Comparison of ENCODE assay signal across 9 cellular contexts in genomic region chr19:57321746-57322145, GRCh38. TPM values are rescaled to one million over a fixed set of nuclear protein-coding genes. Genes with fewer than 3 reads are reported as not detected.
DNase-seq lines count a peak whose midpoint lies in the region; ATAC-seq and TF ChIP-seq lines count a peak whose summit lies in the region.
"Had no signal": no experiment of that assay in that cellular context is flagged by ENCODE, and none has a peak within 500 bp of the region (broad histone marks: within the 10 kb centered on the region; RNA-seq: fewer than 3 reads in every experiment).

No MANE protein-coding gene starts in this region.

- dilution Hi-C loops in mammary epithelial cell (cut with HindIII; ENCODE audit: low sequenced_read_pairs) = loop anchor here (10.0 kb wide), 1 partner anchor 153 kb away; the partner anchor contains the start of gene ZNF772

- H3K27ac Mint-ChIP-seq in Calu3 (ENCODE audit: unreplicated experiment) (no peak overlapping the region), natural killer cell (peak overlapping the region; percentile 95 to 99)

- DNase-seq in Calu3 (no peak), LNCaP clone FGC (ENCODE audit: low read depth) (no peak), mammary epithelial cell (no peak), natural killer cell (no peak)
- DNase-seq: testis had no signal

- H3K27me3 Mint-ChIP-seq in Calu3 (ENCODE audit: unreplicated experiment) (peaks cover 4% of the 10 kb centered on the region), natural killer cell (ENCODE audit: low read depth in 2 of 2) (peaks cover 13% of the 10 kb centered on the region in 2 donors)

- H3K9ac ChIP-seq in mammary epithelial cell (ENCODE audit: insufficient read depth, low read length) = peak overlapping the region; percentile 81

- H3K9me3 Mint-ChIP-seq in Calu3 (ENCODE audit: low read depth, unreplicated experiment) (peaks cover 5% of the 10 kb centered on the region), natural killer cell (no peaks in the 10 kb centered on the region)

- H3K4me3 ChIP-seq in LNCaP clone FGC (ENCODE audit: low read depth, low read length) (peak overlapping the region; percentile 93), mammary epithelial cell (replicated peaks in 1 of 3; ENCODE audit: insufficient read depth in 1 of 3, low read depth in 2 of 3, low read length in 3 of 3) (peak overlapping the region; percentile 81 to 96 (median 90))

- no TSS peak for BruUV-seq in Calu3 (replicated peaks; lab: Mats Ljungman, UMichigan)
- no TSS peak for BruUV-seq in mammary epithelial cell (replicated peaks; lab: Mats Ljungman, UMichigan)

- H3K36me3 Mint-ChIP-seq in Calu3 (ENCODE audit: insufficient read depth, unreplicated experiment) = peaks cover 51% of the 10 kb centered on the region
- peaks cover 20% of the 10 kb centered on the region for H3K36me3 Mint-ChIP-seq in natural killer cell

- H3K4me2 ChIP-seq in mammary epithelial cell (ENCODE audit: insufficient read depth, low read depth, low read length) = peak overlapping the region; percentile 91

- intact Hi-C loops in Calu3 (cut with micrococcal nuclease; ENCODE audit: unreplicated experiment) = loop anchor here (5.0 kb wide), 1 partner anchor 41 kb away; the partner anchor contains the start of genes TRAPPC2B and ZNF547
- intact Hi-C loops in mammary epithelial cell (cut with micrococcal nuclease) = loop anchor here (2.0 kb wide), 2 partner anchors 41 kb away; partner anchors contain the start of genes TRAPPC2B, ZNF460 and ZNF547
- intact Hi-C loops in natural killer cell (cut with micrococcal nuclease) = loop anchor here (2.0 kb wide), 1 partner anchor 41 kb away; the partner anchor contains the start of gene ZNF460

- H3K4me1 ChIP-seq in mammary epithelial cell (ENCODE audit: insufficient read depth, low read length) = peaks cover 14% of the 10 kb centered on the region

- 83% methylated on average over 3 of the region's 3 CpGs for WGBS in mammary epithelial cell (ENCODE audit: low coverage, missing lambda C conversion rate)

- no peak overlapping the region for H2AFZ ChIP-seq in mammary epithelial cell (ENCODE audit: low read depth, low read length)

- H3K9me3 ChIP-seq in mammary epithelial cell (replicated peaks; ENCODE audit: insufficient read depth, low read length) = no peaks in the 10 kb centered on the region
- H3K9me3 ChIP-seq: testis had no signal

- in situ Hi-C loops in mammary epithelial cell (cut with MboI; ENCODE audit: low sequenced_read_pairs in 2 of 2) = no loop called here

- H3K27ac ChIP-seq in mammary epithelial cell (ENCODE audit: insufficient read depth, low read depth, low read length) = peak overlapping the region; percentile 72

- H3K4me1 Mint-ChIP-seq in Calu3 (ENCODE audit: low read depth, unreplicated experiment) (peaks cover 24% of the 10 kb centered on the region), natural killer cell (peaks cover 27 to 35% of the 10 kb centered on the region in 2 donors)

- TF ChIP-seq CTCF in Calu3 (IDR thresholded peaks at IDR 0.05; ENCODE audit: unreplicated experiment) (no peak), LNCaP clone FGC (IDR thresholded peaks at IDR 0.05; ENCODE audit: control insufficient read depth, extremely low read depth, insufficient read depth) (no peak), mammary epithelial cell (conservative IDR thresholded peaks at IDR 0.05 in 1 of 2, IDR thresholded peaks at IDR 0.05 in 1 of 2; ENCODE audit: extremely low read depth in 1 of 2, insufficient read depth in 1 of 2, low read depth in 1 of 2, low read length in 2 of 2) (no peak), natural killer cell (IDR thresholded peaks at IDR 0.05) (no peak)

- H3K36me3 ChIP-seq in mammary epithelial cell (ENCODE audit: insufficient read depth, low read length) = peaks cover 11% of the 10 kb centered on the region

- peaks cover 39% of the 10 kb centered on the region for H3K79me2 ChIP-seq in mammary epithelial cell (ENCODE audit: insufficient read depth, low read length)

- no peaks in the 10 kb centered on the region for H4K20me1 ChIP-seq in mammary epithelial cell (ENCODE audit: insufficient read depth, low read length)

- no peaks in the 10 kb centered on the region for H3K27me3 ChIP-seq in mammary epithelial cell (ENCODE audit: insufficient read depth, low read length)
- H3K27me3 ChIP-seq: testis had no signal

- CTCF ChIA-PET in Calu3 (lab: Charles Lee) = no interaction called here
- CTCF ChIA-PET in mammary epithelial cell (lab: Charles Lee; ENCODE audit: low non-redundant PET) = no interaction called here

- ATAC-seq in natural killer cell (no peak), HG02588 (IDR thresholded peaks at IDR 0.05; ENCODE audit: unreplicated experiment) (no peak), HG03521 (IDR thresholded peaks at IDR 0.05; ENCODE audit: unreplicated experiment) (no peak), GM21381 (IDR thresholded peaks at IDR 0.05; ENCODE audit: unreplicated experiment) (no peak), GM18873 (IDR thresholded peaks at IDR 0.05; ENCODE audit: low FRiP score, unreplicated experiment) (no peak)

- H3K4me3 Mint-ChIP-seq in Calu3 (ENCODE audit: low read depth, unreplicated experiment) = peak overlapping the region; percentile 74
- H3K4me3 Mint-ChIP-seq in natural killer cell = peak overlapping the region; percentile 94

RNA-seq across cellular contexts. Expression of gene ZNF543, which starts 1.5 kb away (rescaled TPM):
- total RNA-seq in Calu3 (2022) = 8.5 and 9.0 TPM in 2 replicates
- 10 to 100 TPM in 1 of 2 donors, 1 to 10 TPM in 1; 7.4 to 15.2 TPM for total RNA-seq in mammary epithelial cell
- 2.0 TPM for polyA plus RNA-seq in mammary epithelial cell
- 2.2 TPM for polyA minus RNA-seq in mammary epithelial cell
- total RNA-seq in natural killer cell = 1 to 10 TPM; 4.7 to 7.2 (median 5.9) TPM

RNA-seq across cellular contexts. Expression of gene ZNF304, which starts 29.3 kb away (rescaled TPM):
- total RNA-seq in Calu3 (2022) (6.2 and 6.5 TPM in 2 replicates), mammary epithelial cell (10 to 100 TPM in 1 of 2 donors, 1 to 10 TPM in 1; 8.0 to 16.5 TPM), natural killer cell (10 to 100 TPM in 1 of 3 donors, 1 to 10 TPM in 2; 6.6 to 10.7 (median 9.2) TPM)
- 5.5 TPM for polyA plus RNA-seq in mammary epithelial cell
- 8.2 TPM for polyA minus RNA-seq in mammary epithelial cell

RNA-seq across cellular contexts. Expression of gene ZNF460, which starts 41.5 kb away (rescaled TPM):
- total RNA-seq in Calu3 (2022) (68.2 and 74.8 TPM in 2 replicates), mammary epithelial cell (100 to 1,000 TPM in 1 of 2 donors, 10 to 100 TPM in 1; 75.0 to 158 TPM), natural killer cell (10 to 100 TPM; 67.8 to 74.1 (median 69.7) TPM)
- 15.2 TPM for polyA plus RNA-seq in mammary epithelial cell
- polyA minus RNA-seq in mammary epithelial cell = 118 TPM

RNA-seq across cellular contexts. Expression of gene TRAPPC2B, which starts 41.6 kb away (rescaled TPM):
- total RNA-seq in Calu3 (2022) = 11.7 and 16.3 TPM in 2 replicates
- 1 to 10 TPM; 4.9 to 9.3 TPM for total RNA-seq in mammary epithelial cell
- 16.3 TPM for polyA plus RNA-seq in mammary epithelial cell
- polyA minus RNA-seq in mammary epithelial cell = not detected
- total RNA-seq in natural killer cell = 10 to 100 TPM in 2 of 3 donors, 1 to 10 TPM in 1; 7.4 to 15.6 (median 13.7) TPM

RNA-seq across cellular contexts. Expression of gene ZNF547, which starts 41.6 kb away (rescaled TPM):
- total RNA-seq in Calu3 (2022) = 7.2 and 7.7 TPM in 2 replicates
- total RNA-seq in mammary epithelial cell = 1 to 10 TPM; 2.3 to 4.3 TPM
- 1.8 TPM for polyA plus RNA-seq in mammary epithelial cell
- polyA minus RNA-seq in mammary epithelial cell = 2.9 TPM
- 1 to 10 TPM in 1 of 3 donors, under 1 TPM in 2; 0.48 to 1.2 (median 0.92) TPM for total RNA-seq in natural killer cell
